In genomic region chr11:9384535-9385287, GRCh38 we compare ENCODE assay signal across 1 cellular context.
TF ChIP-seq lines count a peak whose summit lies in the region.

Gene IPO7 (plus strand): TSS chr11:9384652. CDS start chr11:9384764, 112 bp downstream.

TF ChIP-seq in K562, 482 proteins besides CTCF, POLR2A, EP300 and RAD21 (continued from another document and continues in another):
- TF ChIP-seq MYBL2 (IDR thresholded peaks at IDR 0.05; ENCODE audit: low read depth) (no peak), MYBL2 (CRISPR knock-in tag; IDR thresholded peaks at IDR 0.05; ENCODE audit: borderline replicate concordance) (no peak), TCFL5 (CRISPR knock-in tag; conservative IDR thresholded peaks at IDR 0.05) (no peak), JUND (IDR thresholded peaks at IDR 0.05; ENCODE audit: borderline replicate concordance, low read depth, low read length) (peak; percentile 27; the same call in 1 of the 2 replicates), JUND (tag; IDR thresholded peaks at IDR 0.05; ENCODE audit: borderline replicate concordance, low read depth, low read length) (no peak; the same call in 2 of the 3 replicates), LEF1 (IDR thresholded peaks at IDR 0.05) (no peak), RBM15 (IDR thresholded peaks at IDR 0.05; ENCODE audit: insufficient read depth, low read length) (peak; percentile 69; the same call in 1 of the 2 replicates), CSDE1 (IDR thresholded peaks at IDR 0.05) (no peak), ATF4 (CRISPR knock-in tag; IDR thresholded peaks at IDR 0.05) (no peak), L3MBTL2 (IDR thresholded peaks at IDR 0.05) (peak; percentile 94), BRCA1 (IDR thresholded peaks at IDR 0.05) (no peak), BRCA1 (CRISPR knock-in tag; IDR thresholded peaks at IDR 0.05) (no peak), ZNF696 (CRISPR knock-in tag; conservative IDR thresholded peaks at IDR 0.05) (no peak), XRCC5 (IDR thresholded peaks at IDR 0.05; ENCODE audit: low read depth, low read length) (peak; percentile 79; the same call in 1 of the 2 replicates), ZNF133 (CRISPR knock-in tag; IDR thresholded peaks at IDR 0.05) (no peak), NFE2 (IDR thresholded peaks at IDR 0.05; ENCODE audit: low read depth) (no peak), ZSCAN32 (CRISPR knock-in tag; IDR thresholded peaks at IDR 0.05) (no peak), ZNF384 (IDR thresholded peaks at IDR 0.05; ENCODE audit: low read depth, low read length) (no peak), ADNP (tag; IDR thresholded peaks at IDR 0.05) (no peak), TBL1XR1 (IDR thresholded peaks at IDR 0.05; ENCODE audit: low read length in 2 of 2) (0 out of 4 replicates have a peak, but pooled peaks of 1 of the 2 experiments have one; percentile 8), ZNF408 (CRISPR knock-in tag; IDR thresholded peaks at IDR 0.05; ENCODE audit: low read depth) (no peak), CREB1 (IDR thresholded peaks at IDR 0.05) (peak; percentile 61; the same call in 1 of the 2 replicates), CREB1 (CRISPR knock-in tag; IDR thresholded peaks at IDR 0.05) (peak; percentile 52), TAL1 (IDR thresholded peaks at IDR 0.05) (no peak), ZBTB17 (CRISPR knock-in tag; IDR thresholded peaks at IDR 0.05) (0 out of 2 replicates have a peak, but pooled peaks have one; percentile 16), CREB5 (CRISPR knock-in tag; IDR thresholded peaks at IDR 0.05) (no peak), ZNF212 (CRISPR knock-in tag; IDR thresholded peaks at IDR 0.05) (no peak), ZNF282 (CRISPR knock-in tag; IDR thresholded peaks at IDR 0.05) (peak; percentile 55), RBM22 (IDR thresholded peaks at IDR 0.05; ENCODE audit: low read depth, low read length, poor library complexity, severe bottlenecking) (peak; percentile 79), BRD9 (IDR thresholded peaks at IDR 0.05; ENCODE audit: low read depth, partially characterized antibody) (no peak), RAD51 (IDR thresholded peaks at IDR 0.05; ENCODE audit: borderline replicate concordance, low read depth) (no peak), PML (IDR thresholded peaks at IDR 0.05; ENCODE audit: low read length) (peak; percentile 80)
- TF ChIP-seq, protein P1, sequence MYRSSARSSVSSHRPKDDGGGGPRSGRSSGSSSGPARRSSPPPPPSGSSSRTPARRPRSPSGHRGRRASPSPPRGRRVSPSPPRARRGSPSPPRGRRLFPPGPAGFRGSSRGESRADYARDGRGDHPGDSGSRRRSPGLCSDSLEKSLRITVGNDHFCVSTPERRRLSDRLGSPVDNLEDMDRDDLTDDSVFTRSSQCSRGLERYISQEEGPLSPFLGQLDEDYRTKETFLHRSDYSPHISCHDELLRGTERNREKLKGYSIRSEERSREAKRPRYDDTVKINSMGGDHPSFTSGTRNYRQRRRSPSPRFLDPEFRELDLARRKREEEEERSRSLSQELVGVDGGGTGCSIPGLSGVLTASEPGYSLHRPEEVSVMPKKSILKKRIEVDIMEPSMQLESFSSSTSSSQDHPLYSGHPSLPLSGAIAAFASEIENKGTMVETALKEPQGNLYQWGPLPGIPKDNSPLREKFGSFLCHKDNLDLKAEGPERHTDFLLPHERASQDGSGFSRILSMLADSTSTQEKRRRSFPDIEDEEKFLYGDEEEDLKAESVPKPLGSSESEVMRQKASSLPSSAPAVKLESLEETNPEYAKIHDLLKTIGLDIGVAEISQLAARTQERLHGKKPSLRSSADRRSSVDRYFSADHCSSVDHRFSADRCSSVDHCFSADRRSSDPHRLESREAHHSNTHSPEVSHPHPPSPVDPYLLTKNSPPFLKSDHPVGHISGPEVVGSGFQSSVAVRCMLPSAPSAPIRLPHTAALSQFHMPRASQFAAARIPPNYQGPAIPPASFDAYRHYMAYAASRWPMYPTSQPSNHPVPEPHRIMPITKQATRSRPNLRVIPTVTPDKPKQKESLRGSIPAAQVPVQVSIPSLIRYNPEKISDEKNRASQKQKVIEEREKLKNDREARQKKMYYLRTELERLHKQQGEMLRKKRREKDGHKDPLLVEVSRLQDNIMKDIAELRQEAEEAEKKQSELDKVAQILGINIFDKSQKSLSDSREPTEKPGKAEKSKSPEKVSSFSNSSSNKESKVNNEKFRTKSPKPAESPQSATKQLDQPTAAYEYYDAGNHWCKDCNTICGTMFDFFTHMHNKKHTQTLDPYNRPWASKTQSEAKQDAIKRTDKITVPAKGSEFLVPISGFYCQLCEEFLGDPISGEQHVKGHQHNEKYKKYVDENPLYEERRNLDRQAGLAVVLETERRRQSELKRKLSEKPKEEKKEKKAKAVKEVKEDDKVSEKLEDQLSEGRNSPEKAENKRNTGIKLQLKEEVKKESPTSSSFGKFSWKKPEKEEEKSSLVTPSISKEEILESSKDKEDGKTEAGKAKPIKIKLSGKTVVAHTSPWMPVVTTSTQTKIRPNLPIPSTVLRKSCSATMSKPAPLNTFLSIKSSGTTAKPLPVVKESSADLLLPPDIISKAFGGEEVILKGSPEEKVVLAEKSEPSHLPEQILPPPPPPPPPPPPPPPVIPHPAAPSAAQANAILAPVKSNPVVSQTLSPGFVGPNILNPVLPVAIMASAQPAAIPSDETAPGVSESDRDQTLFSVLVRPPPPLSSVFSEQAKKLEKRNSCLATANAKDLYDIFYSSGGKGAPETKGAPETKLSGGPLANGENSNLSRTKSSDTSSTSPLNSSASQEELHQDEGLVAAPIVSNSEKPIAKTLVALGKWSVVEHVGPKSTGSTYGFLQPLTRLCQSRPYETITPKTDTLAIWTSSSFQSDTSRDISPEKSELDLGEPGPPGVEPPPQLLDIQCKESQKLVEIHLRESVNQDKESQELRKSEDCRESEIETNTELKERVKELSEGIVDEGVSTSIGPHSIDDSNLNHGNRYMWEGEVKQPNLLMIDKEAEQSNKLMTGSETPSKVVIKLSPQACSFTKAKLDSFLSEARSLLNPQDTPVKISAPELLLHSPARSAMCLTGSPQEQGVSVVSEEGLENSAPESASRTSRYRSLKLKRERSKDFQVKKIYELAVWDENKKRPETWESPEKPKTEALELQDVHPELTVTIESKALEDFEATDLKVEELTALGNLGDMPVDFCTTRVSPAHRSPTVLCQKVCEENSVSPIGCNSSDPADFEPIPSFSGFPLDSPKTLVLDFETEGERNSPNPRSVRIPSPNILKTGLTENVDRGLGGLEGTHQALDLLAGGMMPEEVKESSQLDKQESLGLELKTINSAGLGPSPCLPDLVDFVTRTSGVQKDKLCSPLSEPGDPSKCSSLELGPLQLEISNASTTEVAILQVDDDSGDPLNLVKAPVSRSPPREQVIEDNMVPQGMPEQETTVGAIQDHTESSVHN (IDR thresholded peaks at IDR 0.05; ENCODE audit: borderline replicate concordance in 1 of 2, low read depth in 1 of 2), result no peak
- TF ChIP-seq, protein P2, sequence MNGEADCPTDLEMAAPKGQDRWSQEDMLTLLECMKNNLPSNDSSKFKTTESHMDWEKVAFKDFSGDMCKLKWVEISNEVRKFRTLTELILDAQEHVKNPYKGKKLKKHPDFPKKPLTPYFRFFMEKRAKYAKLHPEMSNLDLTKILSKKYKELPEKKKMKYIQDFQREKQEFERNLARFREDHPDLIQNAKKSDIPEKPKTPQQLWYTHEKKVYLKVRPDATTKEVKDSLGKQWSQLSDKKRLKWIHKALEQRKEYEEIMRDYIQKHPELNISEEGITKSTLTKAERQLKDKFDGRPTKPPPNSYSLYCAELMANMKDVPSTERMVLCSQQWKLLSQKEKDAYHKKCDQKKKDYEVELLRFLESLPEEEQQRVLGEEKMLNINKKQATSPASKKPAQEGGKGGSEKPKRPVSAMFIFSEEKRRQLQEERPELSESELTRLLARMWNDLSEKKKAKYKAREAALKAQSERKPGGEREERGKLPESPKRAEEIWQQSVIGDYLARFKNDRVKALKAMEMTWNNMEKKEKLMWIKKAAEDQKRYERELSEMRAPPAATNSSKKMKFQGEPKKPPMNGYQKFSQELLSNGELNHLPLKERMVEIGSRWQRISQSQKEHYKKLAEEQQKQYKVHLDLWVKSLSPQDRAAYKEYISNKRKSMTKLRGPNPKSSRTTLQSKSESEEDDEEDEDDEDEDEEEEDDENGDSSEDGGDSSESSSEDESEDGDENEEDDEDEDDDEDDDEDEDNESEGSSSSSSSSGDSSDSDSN (IDR thresholded peaks at IDR 0.05; ENCODE audit: borderline replicate concordance in 1 of 2, low read depth in 2 of 2, low read length in 2 of 2), result peak in 1 of 2 experiments; percentile 65; a peak in 2 of 4 replicates
- TF ChIP-seq, protein P3, sequence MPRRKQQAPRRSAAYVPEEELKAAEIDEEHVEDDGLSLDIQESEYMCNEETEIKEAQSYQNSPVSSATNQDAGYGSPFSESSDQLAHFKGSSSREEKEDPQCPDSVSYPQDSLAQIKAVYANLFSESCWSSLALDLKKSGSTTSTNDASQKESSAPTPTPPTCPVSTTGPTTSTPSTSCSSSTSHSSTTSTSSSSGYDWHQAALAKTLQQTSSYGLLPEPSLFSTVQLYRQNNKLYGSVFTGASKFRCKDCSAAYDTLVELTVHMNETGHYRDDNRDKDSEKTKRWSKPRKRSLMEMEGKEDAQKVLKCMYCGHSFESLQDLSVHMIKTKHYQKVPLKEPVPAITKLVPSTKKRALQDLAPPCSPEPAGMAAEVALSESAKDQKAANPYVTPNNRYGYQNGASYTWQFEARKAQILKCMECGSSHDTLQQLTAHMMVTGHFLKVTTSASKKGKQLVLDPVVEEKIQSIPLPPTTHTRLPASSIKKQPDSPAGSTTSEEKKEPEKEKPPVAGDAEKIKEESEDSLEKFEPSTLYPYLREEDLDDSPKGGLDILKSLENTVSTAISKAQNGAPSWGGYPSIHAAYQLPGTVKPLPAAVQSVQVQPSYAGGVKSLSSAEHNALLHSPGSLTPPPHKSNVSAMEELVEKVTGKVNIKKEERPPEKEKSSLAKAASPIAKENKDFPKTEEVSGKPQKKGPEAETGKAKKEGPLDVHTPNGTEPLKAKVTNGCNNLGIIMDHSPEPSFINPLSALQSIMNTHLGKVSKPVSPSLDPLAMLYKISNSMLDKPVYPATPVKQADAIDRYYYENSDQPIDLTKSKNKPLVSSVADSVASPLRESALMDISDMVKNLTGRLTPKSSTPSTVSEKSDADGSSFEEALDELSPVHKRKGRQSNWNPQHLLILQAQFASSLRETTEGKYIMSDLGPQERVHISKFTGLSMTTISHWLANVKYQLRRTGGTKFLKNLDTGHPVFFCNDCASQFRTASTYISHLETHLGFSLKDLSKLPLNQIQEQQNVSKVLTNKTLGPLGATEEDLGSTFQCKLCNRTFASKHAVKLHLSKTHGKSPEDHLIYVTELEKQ (CRISPR knock-in tag; IDR thresholded peaks at IDR 0.05), result no peak
- TF ChIP-seq, protein P4, sequence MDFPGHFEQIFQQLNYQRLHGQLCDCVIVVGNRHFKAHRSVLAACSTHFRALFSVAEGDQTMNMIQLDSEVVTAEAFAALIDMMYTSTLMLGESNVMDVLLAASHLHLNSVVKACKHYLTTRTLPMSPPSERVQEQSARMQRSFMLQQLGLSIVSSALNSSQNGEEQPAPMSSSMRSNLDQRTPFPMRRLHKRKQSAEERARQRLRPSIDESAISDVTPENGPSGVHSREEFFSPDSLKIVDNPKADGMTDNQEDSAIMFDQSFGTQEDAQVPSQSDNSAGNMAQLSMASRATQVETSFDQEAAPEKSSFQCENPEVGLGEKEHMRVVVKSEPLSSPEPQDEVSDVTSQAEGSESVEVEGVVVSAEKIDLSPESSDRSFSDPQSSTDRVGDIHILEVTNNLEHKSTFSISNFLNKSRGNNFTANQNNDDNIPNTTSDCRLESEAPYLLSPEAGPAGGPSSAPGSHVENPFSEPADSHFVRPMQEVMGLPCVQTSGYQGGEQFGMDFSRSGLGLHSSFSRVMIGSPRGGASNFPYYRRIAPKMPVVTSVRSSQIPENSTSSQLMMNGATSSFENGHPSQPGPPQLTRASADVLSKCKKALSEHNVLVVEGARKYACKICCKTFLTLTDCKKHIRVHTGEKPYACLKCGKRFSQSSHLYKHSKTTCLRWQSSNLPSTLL (IDR thresholded peaks at IDR 0.05), result no peak
- TF ChIP-seq, protein P5, sequence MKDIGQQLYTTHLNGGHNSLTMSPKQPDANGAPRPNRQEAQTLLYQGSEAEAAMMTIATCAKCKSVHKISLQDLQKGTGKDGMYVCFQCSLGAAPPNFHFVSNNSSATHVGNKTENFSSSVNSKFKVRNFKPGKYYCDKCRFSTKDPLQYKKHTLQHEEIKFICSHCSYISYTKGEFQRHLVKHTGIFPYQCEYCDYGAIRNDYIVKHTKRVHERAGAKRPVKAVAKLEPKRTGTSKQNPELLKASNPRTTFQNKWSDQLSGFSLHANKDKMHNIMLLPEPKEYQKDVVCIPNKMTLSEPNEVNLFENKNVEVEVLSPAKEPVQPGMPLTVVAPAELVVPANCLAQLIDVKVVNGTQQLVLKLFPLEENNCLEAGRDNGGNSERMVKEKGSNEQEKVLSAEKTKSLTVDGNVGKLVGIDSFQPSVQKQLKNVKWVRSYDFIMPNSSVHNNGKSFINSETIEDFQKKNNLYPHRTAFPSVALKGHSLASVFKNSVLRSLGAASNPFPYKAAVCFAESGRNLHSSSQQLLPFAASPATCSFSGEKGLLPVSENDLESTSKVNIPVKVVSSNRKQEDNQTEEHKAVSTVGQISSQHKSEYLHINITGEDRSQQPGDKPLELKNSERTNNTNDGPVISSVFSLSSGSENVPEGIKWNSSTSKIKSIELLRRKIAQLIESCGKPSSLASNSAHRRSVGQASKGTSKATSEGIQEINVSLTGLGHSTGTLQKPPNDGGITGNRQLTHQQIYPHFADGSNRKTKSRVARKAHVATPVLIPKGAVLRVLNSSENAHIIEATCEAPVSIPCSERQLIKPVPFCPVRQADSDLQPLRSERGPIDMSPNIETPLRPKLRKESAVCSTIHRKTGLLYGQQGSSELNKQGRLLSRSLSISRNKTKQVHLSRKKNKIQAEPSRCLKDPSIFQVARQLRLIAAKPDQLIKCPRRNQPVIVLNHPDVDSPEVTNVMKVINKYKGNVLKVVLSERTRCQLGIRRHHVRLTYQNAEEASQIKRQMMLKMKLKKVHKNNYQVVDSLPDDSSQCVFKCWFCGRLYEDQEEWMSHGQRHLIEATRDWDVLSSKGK (CRISPR knock-in tag; IDR thresholded peaks at IDR 0.05), result no peak
